17 cellular contexts compared by ENCODE assay signal in genomic region chr13:109734002-109734785, GRCh38.
"Had no signal": no experiment of that assay in that cellular context is flagged by ENCODE, and none has a peak within 500 bp of the region (broad histone marks: within the 10 kb centered on the region; RNA-seq: fewer than 3 reads in every experiment).

No MANE protein-coding gene starts in this region.

- H3K36me3 ChIP-seq: gastrocnemius medialis, heart right ventricle, left ventricle myocardium inferior, ovary, stomach, thoracic aorta had no signal

- H3K9me3 Mint-ChIP-seq: activated CD4-positive, alpha-beta memory T cell treated with anti-CD3 and anti-CD28 coated beads for 36 hours; neural crest cell had no signal

- H3K27ac Mint-ChIP-seq: activated CD4-positive, alpha-beta memory T cell treated with anti-CD3 and anti-CD28 coated beads for 36 hours had no signal

- ATAC-seq: gastrocnemius medialis, heart right ventricle had no signal

- H3K27ac ChIP-seq: coronary artery, gastrocnemius medialis, heart right ventricle, left ventricle myocardium inferior, ovary, stomach, thoracic aorta had no signal

- DNase-seq: activated CD4-positive, alpha-beta memory T cell treated with anti-CD3 and anti-CD28 coated beads for 36 hours; activated CD4-positive, alpha-beta T cell treated with anti-CD3 and anti-CD28 coated beads for 1 hour; activated CD8-positive, alpha-beta memory T cell treated with anti-CD3 and anti-CD28 coated beads, Interleukin-2, amount 50 U/mL, for 48 hours; activated naive CD4-positive, alpha-beta T cell; effector CD4-positive, alpha-beta T cell; gastrocnemius medialis; heart right ventricle; left ventricle myocardium inferior; mesenchymal stem cell; ovary; stimulated activated CD4-positive, alpha-beta T cell treated with anti-CD3 and anti-CD28 coated beads, Interleukin-4, amount 100 ng/mL, for 1 hour; stimulated activated CD8-positive, alpha-beta memory T cell treated with anti-CD3 and anti-CD28 coated beads, Interleukin-4, amount 100 ng/mL, for 48 hours; stomach; T1000 had no signal

- H3K4me3 Mint-ChIP-seq: activated CD4-positive, alpha-beta memory T cell treated with anti-CD3 and anti-CD28 coated beads for 36 hours; neural crest cell had no signal

- H3K36me3 Mint-ChIP-seq: activated CD4-positive, alpha-beta memory T cell treated with anti-CD3 and anti-CD28 coated beads for 36 hours had no signal

- H3K27me3 ChIP-seq: ovary had no signal

- H3K9me3 ChIP-seq: gastrocnemius medialis, heart right ventricle, left ventricle myocardium inferior, ovary, stomach, thoracic aorta had no signal

- H3K4me3 ChIP-seq: coronary artery, gastrocnemius medialis, heart right ventricle, left ventricle myocardium inferior, ovary, stomach, thoracic aorta had no signal

- H3K4me1 ChIP-seq: gastrocnemius medialis had no signal
